8 cellular contexts compared by ENCODE assay signal in genomic region chr6:30722280-30723112, GRCh38. TPM values are rescaled to one million over a fixed set of nuclear protein-coding genes. Genes with fewer than 3 reads are reported as not detected.
DNase-seq lines count a peak whose midpoint lies in the region; ATAC-seq and TF ChIP-seq lines count a peak whose summit lies in the region.

No MANE protein-coding gene starts in this region.

- H3K4me1 ChIP-seq in left ventricle myocardium inferior (peaks cover 84% of the 10 kb centered on the region), uterus (no peaks in the 10 kb centered on the region)

- peak; percentile 96 for TF ChIP-seq CTCF in GM10266 (IDR thresholded peaks at IDR 0.05; ENCODE audit: control insufficient read depth, insufficient read depth, low read depth, missing control alignments)
- peak; percentile 98 for TF ChIP-seq CTCF in left ventricle myocardium inferior (IDR thresholded peaks at IDR 0.05; ENCODE audit: borderline replicate concordance)
- TF ChIP-seq CTCF in progenitor cell of endocrine pancreas (IDR thresholded peaks at IDR 0.05; ENCODE audit: unreplicated experiment), result peak; percentile 94
- TF ChIP-seq CTCF in uterus (IDR thresholded peaks at IDR 0.05), result peak; percentile 94 to 99 (median 96)

- H3K36me3 Mint-ChIP-seq in progenitor cell of endocrine pancreas (ENCODE audit: insufficient read depth), result peaks cover 37% of the 10 kb centered on the region

- peak overlapping the region; percentile 98 for H3K27ac Mint-ChIP-seq in progenitor cell of endocrine pancreas

- H3K27ac ChIP-seq in left ventricle myocardium inferior (replicated peaks) (peak overlapping the region; percentile 98), uterus (peak overlapping the region; percentile 91 to 97)

- H3K4me3 ChIP-seq in left ventricle myocardium inferior, result peak overlapping the region; percentile 95
- H3K4me3 ChIP-seq in uterus, result peak overlapping the region; percentile 59 to 69

- H3K4me3 Mint-ChIP-seq in progenitor cell of endocrine pancreas (ENCODE audit: low read depth), result peak overlapping the region; percentile 99

- intact Hi-C loops in left ventricle myocardium inferior (cut with micrococcal nuclease) (loop anchor here (2.0 kb wide), 1 partner anchor 44 kb away; no protein-coding TSS in a partner anchor), uterus (cut with DNase I; ENCODE audit: low total_unique reads) (loop anchor here (2.0 kb wide), 1 partner anchor 44 kb away; no protein-coding TSS in a partner anchor)

- no peaks in the 10 kb centered on the region for H3K27me3 ChIP-seq in left ventricle myocardium inferior (ENCODE audit: low read depth)
- H3K27me3 ChIP-seq in uterus, result no peaks in the 10 kb centered on the region

- DNase-seq in GM10266 (ENCODE audit: extremely low spot score), result peak; percentile 69
- DNase-seq in NCI-H1092 (lab: John Stamatoyannopoulos, UW), result peak; percentile 41
- DNase-seq in T-helper 1 cell, result peak; percentile 51 to 86 (median 76)
- peak; percentile 55 for DNase-seq in amniotic epithelial cell (ENCODE audit: low read depth)
- DNase-seq in left ventricle myocardium inferior, result peak; percentile 84
- DNase-seq in progenitor cell of endocrine pancreas (ENCODE audit: low spot score, unreplicated experiment), result peak; percentile 73
- DNase-seq in uterus, result peak; percentile 80 to 85

- H3K9me3 Mint-ChIP-seq in progenitor cell of endocrine pancreas (ENCODE audit: low read depth), result peaks cover 2% of the 10 kb centered on the region

- H3K27me3 Mint-ChIP-seq in progenitor cell of endocrine pancreas, result no peaks in the 10 kb centered on the region

- H3K9me3 ChIP-seq in left ventricle myocardium inferior (replicated peaks) (no peaks in the 10 kb centered on the region), uterus (no peaks in the 10 kb centered on the region)

- no peak for TF ChIP-seq POLR2A in uterus (IDR thresholded peaks at IDR 0.05)

- H3K4me1 Mint-ChIP-seq in progenitor cell of endocrine pancreas (ENCODE audit: low read depth), result peaks cover 39% of the 10 kb centered on the region

- ATAC-seq in HG03135 (IDR thresholded peaks at IDR 0.05; ENCODE audit: unreplicated experiment), result no peak

- H3K36me3 ChIP-seq in left ventricle myocardium inferior, result peaks cover 47% of the 10 kb centered on the region
- H3K36me3 ChIP-seq in uterus, result no peaks in the 10 kb centered on the region

RNA-seq across cellular contexts. Expression of gene TUBB, which starts 2.3 kb away (rescaled TPM):
- 187 TPM for total RNA-seq in left ventricle myocardium inferior
- total RNA-seq in progenitor cell of endocrine pancreas, result 1,227 and 1,272 TPM in 2 replicates
- total RNA-seq in uterus, result 100 to 1,000 TPM; 130 to 426 (median 290) TPM

RNA-seq across cellular contexts. Expression of gene MDC1, which starts 5.4 kb away (rescaled TPM):
- total RNA-seq in left ventricle myocardium inferior (14.1 TPM), progenitor cell of endocrine pancreas (58.5 and 67.6 TPM in 2 replicates), uterus (10 to 100 TPM in 2 of 4 donors, 1 to 10 TPM in 2; 3.1 to 61.9 (median 10.2) TPM)

RNA-seq across cellular contexts. Expression of gene FLOT1, which starts 20.0 kb away (rescaled TPM):
- 223 TPM for total RNA-seq in left ventricle myocardium inferior
- 111 and 115 TPM in 2 replicates for total RNA-seq in progenitor cell of endocrine pancreas
- 100 to 1,000 TPM in 1 of 4 donors, 10 to 100 TPM in 3; 47.1 to 155 (median 64.6) TPM for total RNA-seq in uterus

RNA-seq across cellular contexts. Expression of gene IER3, which starts 21.9 kb away (rescaled TPM):
- 41.4 TPM for total RNA-seq in left ventricle myocardium inferior
- total RNA-seq in progenitor cell of endocrine pancreas, result 22.1 and 23.2 TPM in 2 replicates
- total RNA-seq in uterus, result 10 to 100 TPM in 2 of 4 donors, 1 to 10 TPM in 1, under 1 TPM in 1; 0.88 to 23.8 (median 10.4) TPM

RNA-seq across cellular contexts. Expression of gene NRM, which starts 31.7 kb away (rescaled TPM):
- 3.7 TPM for total RNA-seq in left ventricle myocardium inferior
- 35.5 and 37.9 TPM in 2 replicates for total RNA-seq in progenitor cell of endocrine pancreas
- total RNA-seq in uterus, result 10 to 100 TPM in 1 of 4 donors, 1 to 10 TPM in 2, under 1 TPM in 1; 0.59 to 29.3 (median 5.4) TPM
